In genomic region chr9:36997414-36997813, GRCh38 we compare ENCODE assay signal across 19 cellular contexts. TPM values are rescaled to one million over a fixed set of nuclear protein-coding genes. Genes with fewer than 3 reads are reported as not detected.
DNase-seq lines count a peak whose midpoint lies in the region; ATAC-seq, FAIRE-seq and TF ChIP-seq lines count a peak whose summit lies in the region.
"Had no signal": no experiment of that assay in that cellular context is flagged by ENCODE, and none has a peak within 500 bp of the region (broad histone marks: within the 10 kb centered on the region; RNA-seq: fewer than 3 reads in every experiment).

No MANE protein-coding gene starts in this region.

- H3K9me3 Mint-ChIP-seq in stimulated activated naive B cell treated with anti-CD40 and anti-IgM and Interleukin-4, amounts not matched to agents 10 μg/mL and 1 μg/mL and 100 μg/mL, for 72 hours, result no peaks in the 10 kb centered on the region
- H3K9me3 Mint-ChIP-seq in activated T-cell treated with anti-CD3 and anti-CD28 coated beads, Interleukin-2, amount 50 U/mL, for 4 hours, result no peaks in the 10 kb centered on the region
- H3K9me3 Mint-ChIP-seq: activated CD8-positive, alpha-beta T cell treated with anti-CD3 and anti-CD28 coated beads for 36 hours; activated T-helper 17 cell treated with anti-CD3 and anti-CD28 coated beads, Interleukin-2, amount 50 U/mL, for 72 hours had no signal

- ATAC-seq in PC-3, result no peak
- no peak for ATAC-seq in stimulated activated naive B cell treated with anti-CD40 and anti-IgM and Interleukin-4, amounts not matched to agents 10 μg/mL and 1 μg/mL and 100 μg/mL, for 72 hours (replicated peaks)
- ATAC-seq in activated T-cell treated with anti-CD3 and anti-CD28 coated beads, Interleukin-2, amount 50 U/mL, for 4 hours, result no peak
- ATAC-seq: activated CD8-positive, alpha-beta T cell treated with anti-CD3 and anti-CD28 coated beads for 36 hours; activated T-helper 17 cell treated with anti-CD3 and anti-CD28 coated beads, Interleukin-2, amount 50 U/mL, for 72 hours; left lung; naive thymus-derived CD4-positive, alpha-beta T cell had no signal

- BruUV-seq in PC-3 (replicated peaks; lab: Mats Ljungman, UMichigan), result no TSS peak

- CTCF ChIA-PET in PC-3 (lab: Charles Lee), result interaction anchor here (0.5 kb wide), 1 partner anchor 72 kb away, joined by 3 read pairs; no protein-coding TSS in a partner anchor

- in situ Hi-C loops in transverse colon (cut with MboI; ENCODE audit: low pct_ligation_motif_present in 1 of 4, low pct_unique_long_range_greater_than_20kb in 1 of 4, low sequenced_read_pairs in 3 of 4), result no loop called here

- peak; percentile 89 for FAIRE-seq in GM12891 (lab: Jason Lieb, UNC)

- POLR2A ChIA-PET in PC-3 (lab: Charles Lee; ENCODE audit: unreplicated experiment), result no interaction called here

- peaks cover 13% of the 10 kb centered on the region for H3K4me1 ChIP-seq in PC-3 (ENCODE audit: insufficient read depth, low read length)
- H3K4me1 ChIP-seq in transverse colon, result peaks cover 0 to 10% (median 0%) of the 10 kb centered on the region in 4 donors
- H3K4me1 ChIP-seq: adrenal gland had no signal

- no peaks in the 10 kb centered on the region for H3K27me3 Mint-ChIP-seq in stimulated activated naive B cell treated with anti-CD40 and anti-IgM and Interleukin-4, amounts not matched to agents 10 μg/mL and 1 μg/mL and 100 μg/mL, for 72 hours
- peaks cover 35% of the 10 kb centered on the region for H3K27me3 Mint-ChIP-seq in activated T-cell treated with anti-CD3 and anti-CD28 coated beads, Interleukin-2, amount 50 U/mL, for 4 hours (ENCODE audit: low read depth)

- intact Hi-C loops in PC-3 (cut with micrococcal nuclease), result loop anchor here (5.0 kb wide), 1 partner anchor 265 kb away; no protein-coding TSS in a partner anchor
- intact Hi-C loops in transverse colon (cut with DNase I; ENCODE audit: low total_unique reads), result no loop called here

- WGBS in transverse colon (ENCODE audit: low coverage in 1 of 2), 2 donors, result 79 to 91% methylated on average over 4 to 9 of the region's 12 CpGs

- H3K4me2 ChIP-seq in PC-3 (ENCODE audit: low read length), result no peak overlapping the region

- H3K27ac ChIP-seq in PC-3 (ENCODE audit: low read length) (no peak overlapping the region), transverse colon (no peak overlapping the region)
- H3K27ac ChIP-seq: adrenal gland, coronary artery, left lung had no signal

- H3K36me3 ChIP-seq in PC-3 (ENCODE audit: low read depth, low read length), result no peaks in the 10 kb centered on the region; the same call in 1 of the 2 replicates
- no peaks in the 10 kb centered on the region for H3K36me3 ChIP-seq in transverse colon
- H3K36me3 ChIP-seq: adrenal gland, left lung, SJCRH30 had no signal

- peak overlapping the region; percentile 81; the same call in 1 of the 2 replicates for H2AFZ ChIP-seq in PC-3 (ENCODE audit: low read length)

- H3K9me2 ChIP-seq in PC-3 (replicated peaks; ENCODE audit: low read length), result no peaks in the 10 kb centered on the region

- H3K79me2 ChIP-seq in PC-3 (ENCODE audit: low read length), result no peaks in the 10 kb centered on the region

- H3F3A ChIP-seq in PC-3 (ENCODE audit: low read length, unreplicated experiment), result no peaks in the 10 kb centered on the region

- peaks cover 54 to 89% of the 10 kb centered on the region in 2 donors for H3K36me3 Mint-ChIP-seq in stimulated activated naive B cell treated with anti-CD40 and anti-IgM and Interleukin-4, amounts not matched to agents 10 μg/mL and 1 μg/mL and 100 μg/mL, for 72 hours
- H3K36me3 Mint-ChIP-seq in activated T-cell treated with anti-CD3 and anti-CD28 coated beads, Interleukin-2, amount 50 U/mL, for 4 hours (ENCODE audit: insufficient read depth), result no peaks in the 10 kb centered on the region
- H3K36me3 Mint-ChIP-seq: naive thymus-derived CD4-positive, alpha-beta T cell had no signal

- peak overlapping the region; percentile 96 for H3K27ac Mint-ChIP-seq in stimulated activated naive B cell treated with anti-CD40 and anti-IgM and Interleukin-4, amounts not matched to agents 10 μg/mL and 1 μg/mL and 100 μg/mL, for 72 hours
- H3K27ac Mint-ChIP-seq: activated CD8-positive, alpha-beta T cell treated with anti-CD3 and anti-CD28 coated beads for 36 hours; activated T-helper 17 cell treated with anti-CD3 and anti-CD28 coated beads, Interleukin-2, amount 50 U/mL, for 72 hours; naive thymus-derived CD4-positive, alpha-beta T cell had no signal

- H3K27me3 ChIP-seq in PC-3 (ENCODE audit: low read length) (no peaks in the 10 kb centered on the region), transverse colon (peaks cover 58% of the 10 kb centered on the region)
- H3K27me3 ChIP-seq: SJCRH30 had no signal

- DNase-seq in GM12891 (ENCODE audit: insufficient read length, low spot score), result no peak
- DNase-seq in PC-3, result peak; percentile 65
- peak; percentile 12 for DNase-seq in epithelial cell of proximal tubule (ENCODE audit: low read depth)
- DNase-seq in stimulated activated naive B cell treated with anti-CD40 and anti-IgM and Interleukin-4, amounts not matched to agents 10 μg/mL and 1 μg/mL and 100 μg/mL, for 72 hours, result no peak
- no peak for DNase-seq in foreskin melanocyte
- DNase-seq in activated T-cell treated with anti-CD3 and anti-CD28 coated beads, Interleukin-2, amount 50 U/mL, for 4 hours, result no peak
- no peak for DNase-seq in transverse colon
- DNase-seq: activated CD8-positive, alpha-beta T cell treated with anti-CD3 and anti-CD28 coated beads for 36 hours; adrenal gland; GF-D8; hypothalamus; left lung; naive thymus-derived CD4-positive, alpha-beta T cell; NCI-H1092 treated with DMSO at 0.1 percent for 48 hours; NK-92 treated with Interleukin-12 subunit alpha and Interleukin-12 subunit beta, amount 100 ng/mL, for 24 hours; SJCRH30 had no signal

- H3K9ac ChIP-seq in PC-3 (ENCODE audit: low read length), result no peak overlapping the region

- H3K4me3 ChIP-seq in PC-3 (ENCODE audit: low read length) (no peak overlapping the region), epithelial cell of proximal tubule (ENCODE audit: low read depth, low read length) (no peak overlapping the region), transverse colon (no peak overlapping the region)
- H3K4me3 ChIP-seq: adrenal gland, coronary artery, left lung had no signal

- TF ChIP-seq CTCF in PC-3 (conservative IDR thresholded peaks at IDR 0.05; ENCODE audit: low read depth, low read length) (no peak), epithelial cell of proximal tubule (conservative IDR thresholded peaks at IDR 0.05; ENCODE audit: low read depth, low read length) (no peak), transverse colon (IDR thresholded peaks at IDR 0.05) (no peak)

- H3K4me3 Mint-ChIP-seq in stimulated activated naive B cell treated with anti-CD40 and anti-IgM and Interleukin-4, amounts not matched to agents 10 μg/mL and 1 μg/mL and 100 μg/mL, for 72 hours, result peak overlapping the region; percentile 68 to 85
- no peak overlapping the region for H3K4me3 Mint-ChIP-seq in activated T-cell treated with anti-CD3 and anti-CD28 coated beads, Interleukin-2, amount 50 U/mL, for 4 hours
- H3K4me3 Mint-ChIP-seq: activated CD8-positive, alpha-beta T cell treated with anti-CD3 and anti-CD28 coated beads for 36 hours; activated T-helper 17 cell treated with anti-CD3 and anti-CD28 coated beads, Interleukin-2, amount 50 U/mL, for 72 hours; naive thymus-derived CD4-positive, alpha-beta T cell had no signal

- no peaks in the 10 kb centered on the region for H4K20me1 ChIP-seq in PC-3 (ENCODE audit: low read length)

- peaks cover 88 to 96% of the 10 kb centered on the region in 2 donors for H3K4me1 Mint-ChIP-seq in stimulated activated naive B cell treated with anti-CD40 and anti-IgM and Interleukin-4, amounts not matched to agents 10 μg/mL and 1 μg/mL and 100 μg/mL, for 72 hours
- peaks cover 4% of the 10 kb centered on the region for H3K4me1 Mint-ChIP-seq in activated T-cell treated with anti-CD3 and anti-CD28 coated beads, Interleukin-2, amount 50 U/mL, for 4 hours (ENCODE audit: low read depth)
- H3K4me1 Mint-ChIP-seq: activated T-helper 17 cell treated with anti-CD3 and anti-CD28 coated beads, Interleukin-2, amount 50 U/mL, for 72 hours had no signal

- H3K9me3 ChIP-seq in PC-3 (ENCODE audit: low read length) (no peaks in the 10 kb centered on the region), transverse colon (no peaks in the 10 kb centered on the region)
- H3K9me3 ChIP-seq: adrenal gland, left lung, SJCRH30 had no signal

- no peak for TF ChIP-seq POLR2A in GM12891 (IDR thresholded peaks at IDR 0.05; ENCODE audit: low read depth, low read length)
- TF ChIP-seq POLR2A in transverse colon (IDR thresholded peaks at IDR 0.05), result no peak

- no peak for TF ChIP-seq EP300 in transverse colon (IDR thresholded peaks at IDR 0.05; ENCODE audit: low read depth)

TF ChIP-seq in GM12891, 5 proteins besides CTCF, POLR2A, EP300 and RAD21:
- no peak for TF ChIP-seq POLR2AphosphoS5 (IDR thresholded peaks at IDR 0.05; ENCODE audit: low read depth, low read length)
- TF ChIP-seq POU2F2 (IDR thresholded peaks at IDR 0.05; ENCODE audit: low read depth, low read length), result no peak
- TF ChIP-seq SPI1 (IDR thresholded peaks at IDR 0.05; ENCODE audit: low read depth, low read length), result no peak
- no peak for TF ChIP-seq TAF1 (IDR thresholded peaks at IDR 0.05; ENCODE audit: low read depth, low read length)
- no peak for TF ChIP-seq PAX5 (IDR thresholded peaks at IDR 0.05; ENCODE audit: insufficient read depth, low read length, severe bottlenecking)
TF ChIP-seq in GM12891: peak in this region for 0.

RNA-seq across cellular contexts. Expression of gene PAX5, which starts 36.7 kb away (rescaled TPM):
- polyA plus RNA-seq in GM12891 (2012; ENCODE audit: low read depth, missing spikeins), result 43.1 TPM
- total RNA-seq in PC-3 (2014; rRNA removed), result 0.52 TPM in 1 of 2 replicates, not detected in the other
- total RNA-seq in epithelial cell of proximal tubule, result under 0.01 TPM in 1 of 2 replicates, not detected in the other
- 1 to 10 TPM; 1.2 to 8.6 (median 1.7) TPM for total RNA-seq in activated T-cell treated with anti-CD3 and anti-CD28 coated beads, Interleukin-2, amount 50 U/mL, for 4 hours
- 1 to 10 TPM in 2 of 4 donors, not detected in 2; 2.4 to 3.7 TPM for total RNA-seq in transverse colon
- total RNA-seq: H4 had no signal

Comparison
In these comparisons a context has a peak if more than half of its experiments do, and no peak if none do; other contexts are left out.
1. DNase-seq: peak in PC-3 (single experiment) and epithelial cell of proximal tubule (single experiment); none in GM12891 (single experiment), stimulated activated naive B cell treated with anti-CD40 and anti-IgM and Interleukin-4, amounts not matched to agents 10 μg/mL and 1 μg/mL and 100 μg/mL, for 72 hours (single experiment), foreskin melanocyte (single experiment), activated T-cell treated with anti-CD3 and anti-CD28 coated beads, Interleukin-2, amount 50 U/mL, for 4 hours (single experiment) and transverse colon (single experiment).